9 cellular contexts compared by ENCODE assay signal in genomic region chr18:33578371-33579146, GRCh38. TPM values are rescaled to one million over a fixed set of nuclear protein-coding genes. Genes with fewer than 3 reads are reported as not detected.
DNase-seq lines count a peak whose midpoint lies in the region; ATAC-seq and TF ChIP-seq lines count a peak whose summit lies in the region.
"Had no signal": no experiment of that assay in that cellular context is flagged by ENCODE, and none has a peak within 500 bp of the region (broad histone marks: within the 10 kb centered on the region; RNA-seq: fewer than 3 reads in every experiment).

No MANE protein-coding gene starts in this region.

- H3K4me3 Mint-ChIP-seq in stimulated activated naive CD8-positive, alpha-beta T cell treated with anti-CD3 and anti-CD28 coated beads, Interleukin-15, Interleukin-2, amounts not matched to agents 100 ng/mL and 50 ng/mL, for 24 hours, result peak overlapping the region; percentile 37
- peak overlapping the region; percentile 49 to 55 for H3K4me3 Mint-ChIP-seq in stimulated activated naive CD8-positive, alpha-beta T cell treated with anti-CD3 and anti-CD28 coated beads, Interleukin-15, amount 100 ng/mL, for 72 hours

- no peak for DNase-seq in stimulated activated naive CD8-positive, alpha-beta T cell treated with anti-CD3 and anti-CD28 coated beads, Interleukin-15, Interleukin-2, amounts not matched to agents 100 U/mL and 50 U/mL, for 24 hours
- DNase-seq in brain microvascular endothelial cell, result no peak
- no peak for DNase-seq in kidney epithelial cell (ENCODE audit: low read depth)
- no peak for DNase-seq in stimulated activated naive CD8-positive, alpha-beta T cell treated with anti-CD3 and anti-CD28 coated beads, Interleukin-15, amount 100 ng/mL, for 72 hours
- no peak for DNase-seq in NAMALWA (ENCODE audit: low spot score)
- DNase-seq in activated CD4-positive, alpha-beta T cell treated with anti-CD3 and anti-CD28 coated beads for 1 hour, result no peak
- DNase-seq in activated T-cell treated with anti-CD3 and anti-CD28 coated beads for 4 hours, result no peak

- H3K4me1 Mint-ChIP-seq in stimulated activated naive CD8-positive, alpha-beta T cell treated with anti-CD3 and anti-CD28 coated beads, Interleukin-15, Interleukin-2, amounts not matched to agents 100 ng/mL and 50 ng/mL, for 24 hours (ENCODE audit: low read depth), result peaks cover 6% of the 10 kb centered on the region
- H3K4me1 Mint-ChIP-seq in stimulated activated naive CD8-positive, alpha-beta T cell treated with anti-CD3 and anti-CD28 coated beads, Interleukin-15, amount 100 ng/mL, for 72 hours, result peaks cover 7% of the 10 kb centered on the region

- H3K27ac Mint-ChIP-seq in stimulated activated naive CD8-positive, alpha-beta T cell treated with anti-CD3 and anti-CD28 coated beads, Interleukin-15, Interleukin-2, amounts not matched to agents 100 ng/mL and 50 ng/mL, for 24 hours, result no peak overlapping the region
- no peak overlapping the region for H3K27ac Mint-ChIP-seq in stimulated activated naive CD8-positive, alpha-beta T cell treated with anti-CD3 and anti-CD28 coated beads, Interleukin-15, amount 100 ng/mL, for 72 hours

- H3K4me3 ChIP-seq in brain microvascular endothelial cell (ENCODE audit: low read depth, low read length), result peak overlapping the region; percentile 68
- H3K4me3 ChIP-seq in kidney epithelial cell (ENCODE audit: low read depth, low read length), result peak overlapping the region; percentile 53

- peaks cover 4% of the 10 kb centered on the region for H3K36me3 Mint-ChIP-seq in stimulated activated naive CD8-positive, alpha-beta T cell treated with anti-CD3 and anti-CD28 coated beads, Interleukin-15, Interleukin-2, amounts not matched to agents 100 ng/mL and 50 ng/mL, for 24 hours (ENCODE audit: low read depth)

- in situ Hi-C loops in brain microvascular endothelial cell (cut with HindIII; ENCODE audit: low pct_ligation_motif_present, low sequenced_read_pairs), result no loop called here

- no peak for TF ChIP-seq CTCF in brain microvascular endothelial cell (IDR thresholded peaks at IDR 0.05; ENCODE audit: low read depth, low read length, missing control alignments)
- TF ChIP-seq CTCF in kidney epithelial cell (IDR thresholded peaks at IDR 0.05; ENCODE audit: insufficient read depth, low read length, poor library complexity, severe bottlenecking), result no peak

- H3K27me3 ChIP-seq in brain microvascular endothelial cell (replicated peaks), result no peaks in the 10 kb centered on the region
- H3K27me3 ChIP-seq in kidney epithelial cell (ENCODE audit: control insufficient read depth, insufficient read depth, low read length), result peaks cover 2% of the 10 kb centered on the region

- no peaks in the 10 kb centered on the region for H3K9me3 Mint-ChIP-seq in stimulated activated naive CD8-positive, alpha-beta T cell treated with anti-CD3 and anti-CD28 coated beads, Interleukin-15, Interleukin-2, amounts not matched to agents 100 ng/mL and 50 ng/mL, for 24 hours
- peaks cover 0 to 4% of the 10 kb centered on the region in 2 donors for H3K9me3 Mint-ChIP-seq in stimulated activated naive CD8-positive, alpha-beta T cell treated with anti-CD3 and anti-CD28 coated beads, Interleukin-15, amount 100 ng/mL, for 72 hours
- H3K9me3 Mint-ChIP-seq: T-helper 1 cell treated with Interleukin-12 subunit alpha and Interleukin-12 subunit beta and Interleukin-4 antibody, amounts not matched to agents 30 μg/mL and 1 μg/mL, for 36 hours had no signal

- peaks cover 27% of the 10 kb centered on the region for H3K27me3 Mint-ChIP-seq in stimulated activated naive CD8-positive, alpha-beta T cell treated with anti-CD3 and anti-CD28 coated beads, Interleukin-15, Interleukin-2, amounts not matched to agents 100 ng/mL and 50 ng/mL, for 24 hours
- H3K27me3 Mint-ChIP-seq in stimulated activated naive CD8-positive, alpha-beta T cell treated with anti-CD3 and anti-CD28 coated beads, Interleukin-15, amount 100 ng/mL, for 72 hours, result no peaks in the 10 kb centered on the region

- H3K36me3 ChIP-seq in brain microvascular endothelial cell (replicated peaks) (no peaks in the 10 kb centered on the region), kidney epithelial cell (ENCODE audit: control insufficient read depth, insufficient read depth, low read length) (no peaks in the 10 kb centered on the region)

- no peak overlapping the region for H3K27ac ChIP-seq in brain microvascular endothelial cell

- no peak for ATAC-seq in stimulated activated naive CD8-positive, alpha-beta T cell treated with anti-CD3 and anti-CD28 coated beads, Interleukin-15, Interleukin-2, amounts not matched to agents 100 U/mL and 50 U/mL, for 24 hours
- no peak for ATAC-seq in stimulated activated naive CD8-positive, alpha-beta T cell treated with anti-CD3 and anti-CD28 coated beads, Interleukin-15, amount 100 ng/mL, for 72 hours

RNA-seq across cellular contexts. Expression of gene ASXL3, which starts 0.5 kb away (rescaled TPM):
- 1.4 and 1.8 TPM in 2 replicates for total RNA-seq in kidney epithelial cell
